In genomic region chr5:181187500-181188213, GRCh38 we compare ENCODE assay signal across 8 cellular contexts. TPM values are rescaled to one million over a fixed set of nuclear protein-coding genes. Genes with fewer than 3 reads are reported as not detected.
DNase-seq lines count a peak whose midpoint lies in the region; ATAC-seq and TF ChIP-seq lines count a peak whose summit lies in the region.

No MANE protein-coding gene starts in this region.

- DNase-seq in HAP-1 (ENCODE audit: low spot score in 2 of 2) (peak; percentile 75 to 92), esophagus squamous epithelium (lab: John Stamatoyannopoulos, UW) (no peak), upper lobe of left lung (peak; percentile 56 to 86), NCI-H524 treated with DMSO at 0.1 percent for 48 hours (lab: John Stamatoyannopoulos, UW) (no peak)
- peak; percentile 39 for DNase-seq in activated CD4-positive, alpha-beta T cell treated with anti-CD3 and anti-CD28 coated beads, Interleukin-2, amount 10 ng/mL, durations not matched to agents 7 days and 5 days
- DNase-seq in natural killer cell treated with Interleukin-12 subunit alpha and Interleukin-12 subunit beta and Interleukin-15 and Interleukin-18, amount 100 ng/mL, for 72 hours (ENCODE audit: low spot score) = no peak

- in situ Hi-C loops in HAP-1 (cut with MboI; ENCODE audit: low sequenced_read_pairs) = loop anchor here (5.0 kb wide), 1 partner anchor 35 kb away; the partner anchor contains the start of gene TRIM41

- no peak for TF ChIP-seq POLR2A in esophagus squamous epithelium (IDR thresholded peaks at IDR 0.05)
- TF ChIP-seq POLR2A in upper lobe of left lung (IDR thresholded peaks at IDR 0.05) = no peak

- H3K4me3 Mint-ChIP-seq in activated CD4-positive, alpha-beta T cell treated with anti-CD3 and anti-CD28 coated beads, Interleukin-2, amount 10 ng/mL, durations not matched to agents 7 days and 5 days = peak overlapping the region; percentile 84
- H3K4me3 Mint-ChIP-seq in natural killer cell treated with Interleukin-12 subunit alpha and Interleukin-12 subunit beta and Interleukin-15 and Interleukin-18, amount 100 ng/mL, for 72 hours = peak overlapping the region; percentile 89

- TF ChIP-seq EP300 in upper lobe of left lung (IDR thresholded peaks at IDR 0.05) = no peak

- peaks cover 2% of the 10 kb centered on the region; the same call in 1 of the 2 replicates for H3K4me1 ChIP-seq in HAP-1
- H3K4me1 ChIP-seq in esophagus squamous epithelium = peaks cover 10 to 74% (median 24%) of the 10 kb centered on the region in 3 donors
- H3K4me1 ChIP-seq in upper lobe of left lung = peaks cover 20 to 49% (median 31%) of the 10 kb centered on the region in 4 donors

- TF ChIP-seq CTCF in esophagus squamous epithelium (IDR thresholded peaks at IDR 0.05) = peak in 2 of 6 experiments; percentile 14 to 36
- TF ChIP-seq CTCF in upper lobe of left lung (IDR thresholded peaks at IDR 0.05) = peak in 4 of 6 experiments; percentile 15 to 39 (median 26)

- peak in 1 of 2 donors; percentile 3 for ATAC-seq in natural killer cell treated with Interleukin-12 subunit alpha and Interleukin-12 subunit beta and Interleukin-15 and Interleukin-18, amount 100 ng/mL, for 72 hours
- ATAC-seq in upper lobe of left lung (ENCODE audit: low FRiP score in 2 of 2) = no peak
- no peak for ATAC-seq in GM19452 (IDR thresholded peaks at IDR 0.05; ENCODE audit: unreplicated experiment)
- ATAC-seq in GM19455 (IDR thresholded peaks at IDR 0.05; ENCODE audit: unreplicated experiment) = no peak

- intact Hi-C loops in esophagus squamous epithelium (cut with DNase I) = loop anchor here (10.0 kb wide), 1 partner anchor 77 kb away; the partner anchor contains the start of gene TRIM52

- no peaks in the 10 kb centered on the region for H3K9me3 Mint-ChIP-seq in activated CD4-positive, alpha-beta T cell treated with anti-CD3 and anti-CD28 coated beads, Interleukin-2, amount 10 ng/mL, durations not matched to agents 7 days and 5 days
- H3K9me3 Mint-ChIP-seq in natural killer cell treated with Interleukin-12 subunit alpha and Interleukin-12 subunit beta and Interleukin-15 and Interleukin-18, amount 100 ng/mL, for 72 hours = no peaks in the 10 kb centered on the region

- H3K9me3 ChIP-seq in HAP-1 (peaks cover 3% of the 10 kb centered on the region; the same call in 1 of the 2 replicates), esophagus squamous epithelium (no peaks in the 10 kb centered on the region), upper lobe of left lung (no peaks in the 10 kb centered on the region)

- WGBS in esophagus squamous epithelium, 2 donors = 2 to 8% methylated on average over 27 to 32 of the region's 37 CpGs
- 6 to 12% methylated on average over 36 to 37 of the region's 37 CpGs for WGBS in upper lobe of left lung, 2 donors

- no peaks in the 10 kb centered on the region for H3K27me3 ChIP-seq in HAP-1 (ENCODE audit: low read depth)
- H3K27me3 ChIP-seq in esophagus squamous epithelium = no peaks in the 10 kb centered on the region
- H3K27me3 ChIP-seq in upper lobe of left lung = no peaks in the 10 kb centered on the region

- CTCF ChIA-PET in activated CD4-positive, alpha-beta T cell treated with anti-CD3 and anti-CD28 coated beads, Interleukin-2, amount 10 ng/mL, durations not matched to agents 7 days and 5 days (lab: Charles Lee) = interaction anchor here (1.6 to 8.3 kb wide), 6 partner anchors 10 to 64 kb away, joined by 3 to 90 read pairs (median 12); partner anchors contain the start of gene TRIM7

- H3K36me3 ChIP-seq in HAP-1 (replicated peaks) = no peaks in the 10 kb centered on the region
- H3K36me3 ChIP-seq in esophagus squamous epithelium = no peaks in the 10 kb centered on the region
- H3K36me3 ChIP-seq in upper lobe of left lung = no peaks in the 10 kb centered on the region

- peak overlapping the region; percentile 55 for H3K4me3 ChIP-seq in HAP-1
- H3K4me3 ChIP-seq in esophagus squamous epithelium = peak overlapping the region; percentile 64 to 96 (median 82)
- H3K4me3 ChIP-seq in upper lobe of left lung = peak overlapping the region in 3 of 4 donors; percentile 69 to 94 (median 82)

- H3K36me3 Mint-ChIP-seq in activated CD4-positive, alpha-beta T cell treated with anti-CD3 and anti-CD28 coated beads, Interleukin-2, amount 10 ng/mL, durations not matched to agents 7 days and 5 days (ENCODE audit: low read depth) = peaks cover 3% of the 10 kb centered on the region
- H3K36me3 Mint-ChIP-seq in natural killer cell treated with Interleukin-12 subunit alpha and Interleukin-12 subunit beta and Interleukin-15 and Interleukin-18, amount 100 ng/mL, for 72 hours = no peaks in the 10 kb centered on the region

- peaks cover 62% of the 10 kb centered on the region for H3K4me1 Mint-ChIP-seq in activated CD4-positive, alpha-beta T cell treated with anti-CD3 and anti-CD28 coated beads, Interleukin-2, amount 10 ng/mL, durations not matched to agents 7 days and 5 days
- peaks cover 52% of the 10 kb centered on the region in 2 donors for H3K4me1 Mint-ChIP-seq in natural killer cell treated with Interleukin-12 subunit alpha and Interleukin-12 subunit beta and Interleukin-15 and Interleukin-18, amount 100 ng/mL, for 72 hours (ENCODE audit: low read depth in 2 of 2)

- POLR2A ChIA-PET in activated CD4-positive, alpha-beta T cell treated with anti-CD3 and anti-CD28 coated beads, Interleukin-2, amount 10 ng/mL, durations not matched to agents 7 days and 5 days (lab: Charles Lee) = interaction anchor here (0.5 to 1.1 kb wide), 2 partner anchors 14 to 16 kb away, joined by 3 to 4 read pairs; no protein-coding TSS in a partner anchor

- H3K27ac Mint-ChIP-seq in activated CD4-positive, alpha-beta T cell treated with anti-CD3 and anti-CD28 coated beads, Interleukin-2, amount 10 ng/mL, durations not matched to agents 7 days and 5 days = peak overlapping the region; percentile 92
- peak overlapping the region; percentile 90 to 100 for H3K27ac Mint-ChIP-seq in natural killer cell treated with Interleukin-12 subunit alpha and Interleukin-12 subunit beta and Interleukin-15 and Interleukin-18, amount 100 ng/mL, for 72 hours

- peak overlapping the region; percentile 37 to 93 (median 90) for H3K27ac ChIP-seq in esophagus squamous epithelium
- peak overlapping the region; percentile 3 to 95 (median 52) for H3K27ac ChIP-seq in upper lobe of left lung

- H3K27me3 Mint-ChIP-seq in activated CD4-positive, alpha-beta T cell treated with anti-CD3 and anti-CD28 coated beads, Interleukin-2, amount 10 ng/mL, durations not matched to agents 7 days and 5 days = peaks cover 2% of the 10 kb centered on the region
- H3K27me3 Mint-ChIP-seq in natural killer cell treated with Interleukin-12 subunit alpha and Interleukin-12 subunit beta and Interleukin-15 and Interleukin-18, amount 100 ng/mL, for 72 hours = no peaks in the 10 kb centered on the region

RNA-seq across cellular contexts. Expression of gene TRIM7, which starts 17.3 kb away (rescaled TPM):
- under 1 TPM; 0.29 to 0.84 TPM for total RNA-seq in activated CD4-positive, alpha-beta T cell treated with anti-CD3 and anti-CD28 coated beads, Interleukin-2, amount 10 ng/mL, durations not matched to agents 7 days and 5 days
- total RNA-seq in esophagus squamous epithelium (10 to 100 TPM; 44.8 to 80.6 (median 54.5) TPM), upper lobe of left lung (1 to 10 TPM in 5 of 6 donors, under 1 TPM in 1; 0.83 to 6.7 (median 2.9) TPM)
- total RNA-seq in natural killer cell treated with Interleukin-12 subunit alpha and Interleukin-12 subunit beta and Interleukin-15 and Interleukin-18, amount 100 ng/mL, for 72 hours = 1 to 10 TPM in 1 of 2 donors, not detected in 1; 1.3 TPM

RNA-seq across cellular contexts. Expression of gene TRIM41, which starts 35.4 kb away (rescaled TPM):
- 10 to 100 TPM; 34.7 to 36.9 TPM for total RNA-seq in activated CD4-positive, alpha-beta T cell treated with anti-CD3 and anti-CD28 coated beads, Interleukin-2, amount 10 ng/mL, durations not matched to agents 7 days and 5 days
- total RNA-seq in esophagus squamous epithelium = 10 to 100 TPM; 12.0 to 22.1 (median 13.8) TPM
- 10 to 100 TPM; 29.5 to 50.6 TPM for total RNA-seq in natural killer cell treated with Interleukin-12 subunit alpha and Interleukin-12 subunit beta and Interleukin-15 and Interleukin-18, amount 100 ng/mL, for 72 hours
- total RNA-seq in upper lobe of left lung = 10 to 100 TPM; 14.4 to 75.4 (median 34.1) TPM

RNA-seq across cellular contexts. Expression of gene OR2V2, which starts 40.3 kb away (rescaled TPM):
- not detected for total RNA-seq in activated CD4-positive, alpha-beta T cell treated with anti-CD3 and anti-CD28 coated beads, Interleukin-2, amount 10 ng/mL, durations not matched to agents 7 days and 5 days
- total RNA-seq in esophagus squamous epithelium (not detected), upper lobe of left lung (1 to 10 TPM in 1 of 6 donors, not detected in 5; 1.6 TPM)
- not detected for total RNA-seq in natural killer cell treated with Interleukin-12 subunit alpha and Interleukin-12 subunit beta and Interleukin-15 and Interleukin-18, amount 100 ng/mL, for 72 hours

RNA-seq across cellular contexts. Expression of gene RACK1, which starts 56.0 kb away (rescaled TPM):
- total RNA-seq in activated CD4-positive, alpha-beta T cell treated with anti-CD3 and anti-CD28 coated beads, Interleukin-2, amount 10 ng/mL, durations not matched to agents 7 days and 5 days = 1,000 to 10,000 TPM; 1,823 to 2,207 TPM
- 1,000 to 10,000 TPM; 1,705 to 2,735 (median 2,064) TPM for total RNA-seq in esophagus squamous epithelium
- total RNA-seq in natural killer cell treated with Interleukin-12 subunit alpha and Interleukin-12 subunit beta and Interleukin-15 and Interleukin-18, amount 100 ng/mL, for 72 hours = 1,000 to 10,000 TPM; 1,525 to 1,671 TPM
- 1,000 to 10,000 TPM in 5 of 6 donors, 100 to 1,000 TPM in 1; 801 to 1,863 (median 1,196) TPM for total RNA-seq in upper lobe of left lung

RNA-seq across cellular contexts. Expression of gene OR2V1, which starts 56.7 kb away (rescaled TPM):
- total RNA-seq in activated CD4-positive, alpha-beta T cell treated with anti-CD3 and anti-CD28 coated beads, Interleukin-2, amount 10 ng/mL, durations not matched to agents 7 days and 5 days = not detected
- not detected for total RNA-seq in esophagus squamous epithelium
- total RNA-seq in natural killer cell treated with Interleukin-12 subunit alpha and Interleukin-12 subunit beta and Interleukin-15 and Interleukin-18, amount 100 ng/mL, for 72 hours = not detected
- total RNA-seq in upper lobe of left lung = not detected

Comparison
In these comparisons a context has a peak if more than half of its experiments do, and no peak if none do; other contexts are left out.
1. DNase-seq: peak in HAP-1 (2 of 2), activated CD4-positive, alpha-beta T cell treated with anti-CD3 and anti-CD28 coated beads, Interleukin-2, amount 10 ng/mL, durations not matched to agents 7 days and 5 days (single experiment) and upper lobe of left lung (2 of 2); none in esophagus squamous epithelium (single experiment), natural killer cell treated with Interleukin-12 subunit alpha and Interleukin-12 subunit beta and Interleukin-15 and Interleukin-18, amount 100 ng/mL, for 72 hours (single experiment) and NCI-H524 treated with DMSO at 0.1 percent for 48 hours (single experiment).
2. RNA of gene TRIM7, which starts 17.3 kb away (total RNA-seq): 44.8 to 80.6 TPM in esophagus squamous epithelium; 0.83 to 6.7 TPM in upper lobe of left lung, 1.3 TPM in natural killer cell treated with Interleukin-12 subunit alpha and Interleukin-12 subunit beta and Interleukin-15 and Interleukin-18, amount 100 ng/mL, for 72 hours and 0.29 to 0.84 TPM in activated CD4-positive, alpha-beta T cell treated with anti-CD3 and anti-CD28 coated beads, Interleukin-2, amount 10 ng/mL, durations not matched to agents 7 days and 5 days; every median in the first group is over 4 times any median in the second.
3. Peak in every context shown above with its lines, with median percentiles within 50 percentile points of each other: H3K4me3 ChIP-seq.